Comparison of ENCODE assay signal across 14 cellular contexts in genomic region chr5:124602925-124603650, GRCh38.
"Had no signal": no experiment of that assay in that cellular context is flagged by ENCODE, and none has a peak within 500 bp of the region (broad histone marks: within the 10 kb centered on the region; RNA-seq: fewer than 3 reads in every experiment).

No MANE protein-coding gene starts in this region.

- DNase-seq: activated CD4-positive, alpha-beta memory T cell treated with anti-CD3 and anti-CD28 coated beads for 36 hours; activated CD4-positive, CD25-positive, alpha-beta regulatory T cell treated with anti-CD3 and anti-CD28 coated beads, Interleukin-2, amount 50 U/mL, for 72 hours; activated gamma-delta T cell treated with Interleukin-2 at 50 U/mL for 16 hours; activated naive CD8-positive, alpha-beta T cell treated with anti-CD3 and anti-CD28 coated beads, Interleukin-2, amount 10 ng/mL, durations not matched to agents 7 days and 5 days; activated T-cell treated with anti-CD3 and anti-CD28 coated beads, Interleukin-2, amount 50 U/mL, for 72 hours; aorta; gastrocnemius medialis; kidney; retina; stimulated activated CD4-positive, alpha-beta T cell treated with anti-CD3 and anti-CD28 coated beads, Interleukin-4, amount 100 ng/mL, for 4 hours; stomach had no signal

- H3K27ac ChIP-seq: breast epithelium, gastrocnemius medialis, skin epidermis, stomach, thoracic aorta had no signal

- H3K9me3 ChIP-seq: breast epithelium, gastrocnemius medialis, stomach, thoracic aorta had no signal

- H3K4me1 ChIP-seq: breast epithelium had no signal

- ATAC-seq: activated T-cell treated with anti-CD3 and anti-CD28 coated beads, Interleukin-2, amount 50 U/mL, for 72 hours; gastrocnemius medialis had no signal

- H3K36me3 ChIP-seq: breast epithelium, gastrocnemius medialis, stomach, thoracic aorta had no signal

- H3K4me3 ChIP-seq: breast epithelium, gastrocnemius medialis, skin epidermis, stomach, thoracic aorta had no signal

- H3K27me3 ChIP-seq: breast epithelium, gastrocnemius medialis, stomach had no signal
